Comparison of ENCODE assay signal across 1 cellular context in genomic region chr3:190617185-190617584, GRCh38.
TF ChIP-seq lines count a peak whose summit lies in the region.

No MANE protein-coding gene starts in this region.

TF ChIP-seq in HepG2, 621 proteins besides CTCF, POLR2A, EP300 and RAD21 (continued from another document):
- no peak for TF ChIP-seq ZBTB39 (CRISPR knock-in tag; IDR thresholded peaks at IDR 0.05)
- no peak for TF ChIP-seq ZNF451 (CRISPR knock-in tag; IDR thresholded peaks at IDR 0.05)
- no peak for TF ChIP-seq ATF7 (IDR thresholded peaks at IDR 0.05)
- TF ChIP-seq ATF7 (CRISPR knock-in tag; IDR thresholded peaks at IDR 0.05), result no peak
- TF ChIP-seq PHF5A (CRISPR knock-in tag; IDR thresholded peaks at IDR 0.05; ENCODE audit: low read depth, unreplicated experiment), result no peak
- TF ChIP-seq ZNF850 (CRISPR knock-in tag; conservative IDR thresholded peaks at IDR 0.05), result no peak
